In genomic region chr1:60639964-60640612, GRCh38 we compare ENCODE assay signal across 7 cellular contexts.
DNase-seq lines count a peak whose midpoint lies in the region; ATAC-seq and TF ChIP-seq lines count a peak whose summit lies in the region.
"Not testable (repeated sequence)": the region's sequence is repeated elsewhere in the genome, so short reads cannot be mapped to it uniquely, and the experiment has no call there.

No MANE protein-coding gene starts in this region.

- not testable (repeated sequence) for H2BK120ac ChIP-seq in neuronal stem cell (ENCODE audit: low read depth, low read length)

- not testable (repeated sequence) for H2BK5ac ChIP-seq in neuronal stem cell (ENCODE audit: low read length)

- peaks cover 17% of the 10 kb centered on the region for H3K4me1 Mint-ChIP-seq in WTC11

- not testable (repeated sequence) for H3K79me1 ChIP-seq in neuronal stem cell (ENCODE audit: low read depth, low read length)

- CTCF ChIA-PET in PC-3 (lab: Charles Lee) (interaction anchor here (0.6 kb wide), 1 partner anchor 492 kb away, joined by 3 read pairs; no protein-coding TSS in a partner anchor), WTC11 (lab: Charles Lee) (interaction anchor here (1.5 kb wide), 1 partner anchor 125 kb away, joined by 3 read pairs; no protein-coding TSS in a partner anchor)

- TSS peak; percentile 64 for BruUV-seq in PC-3 (replicated peaks; lab: Mats Ljungman, UMichigan)

- not testable (repeated sequence) for H3K36me3 Mint-ChIP-seq in WTC11

- H3K18ac ChIP-seq in neuronal stem cell (ENCODE audit: low read length), result not testable (repeated sequence)

- DNase-seq in DMS53 treated with DMSO at 0.1 percent for 48 hours (lab: John Stamatoyannopoulos, UW; ENCODE audit: unreplicated experiment), result peak; percentile 16
- DNase-seq in NCI-H510A treated with DMSO at 0.1 percent for 48 hours (lab: John Stamatoyannopoulos, UW), result peak; percentile 8
- not testable (repeated sequence) for DNase-seq in PC-3; WTC11 (ENCODE audit: low spot score); epithelial cell of prostate (ENCODE audit: low read depth, low spot score); neuronal stem cell (ENCODE audit: low spot score)

- intact Hi-C loops in PC-3 (cut with micrococcal nuclease), result not testable (repeated sequence)

- H3K27me3 Mint-ChIP-seq in WTC11 (ENCODE audit: low read depth), result not testable (repeated sequence)

- POLR2A ChIA-PET in PC-3 (lab: Charles Lee; ENCODE audit: unreplicated experiment); WTC11 (lab: Charles Lee): not testable (repeated sequence)

- H4K20me1 ChIP-seq in PC-3 (ENCODE audit: low read length), result not testable (repeated sequence)

- H4K91ac ChIP-seq in neuronal stem cell (ENCODE audit: low read depth, low read length, poor library complexity), result not testable (repeated sequence)

- ATAC-seq in PC-3, WTC11: not testable (repeated sequence)

- peak overlapping the region; percentile 64 for H3K4me3 Mint-ChIP-seq in WTC11

- WGBS in neuronal stem cell (ENCODE audit: extremely low coverage in 2 of 2, insufficient read length in 2 of 2, insufficient replicate concordance in 1 of 2), 2 donors, result no CpG with 5 or more reads among the region's 33 CpGs

- H3K9me2 ChIP-seq in PC-3 (replicated peaks; ENCODE audit: low read length), result not testable (repeated sequence)

- H3K36me3 ChIP-seq in HUES6 (ENCODE audit: control insufficient read depth, insufficient read depth, low read length); PC-3 (ENCODE audit: low read depth, low read length); neuronal stem cell (replicated peaks in 1 of 2; ENCODE audit: control insufficient read depth in 2 of 2, insufficient read depth in 2 of 2, low read length in 2 of 2): not testable (repeated sequence)

- H3K27ac Mint-ChIP-seq in WTC11, result peak overlapping the region; percentile 72

- not testable (repeated sequence) for H3F3A ChIP-seq in PC-3 (ENCODE audit: low read length, unreplicated experiment)

- not testable (repeated sequence) for H3K4me1 ChIP-seq in HUES6 (ENCODE audit: control insufficient read depth, insufficient read depth, low read length); neuronal stem cell (ENCODE audit: control insufficient read depth in 2 of 2, insufficient read depth in 1 of 2, low read depth in 1 of 2, low read length in 2 of 2)
- H3K4me1 ChIP-seq in PC-3 (ENCODE audit: insufficient read depth, low read length), result peaks cover 12% of the 10 kb centered on the region

- H2BK12ac ChIP-seq in neuronal stem cell (ENCODE audit: low read length), result not testable (repeated sequence)

- not testable (repeated sequence) for H4K8ac ChIP-seq in neuronal stem cell (ENCODE audit: low read depth, low read length)

- H3K14ac ChIP-seq in neuronal stem cell (ENCODE audit: low read length), result not testable (repeated sequence)

- H3K4me2 ChIP-seq in PC-3 (ENCODE audit: low read length), result peak overlapping the region; percentile 49
- H3K4me2 ChIP-seq in neuronal stem cell (ENCODE audit: insufficient read depth, low read length, poor library complexity, severe bottlenecking), result not testable (repeated sequence)

- not testable (repeated sequence) for H3K23ac ChIP-seq in neuronal stem cell (ENCODE audit: low read depth, low read length, poor library complexity)

- not testable (repeated sequence) for H3K27me3 ChIP-seq in HUES6 (ENCODE audit: control insufficient read depth, insufficient read depth, low read length); PC-3 (ENCODE audit: low read length); neuronal stem cell (ENCODE audit: control insufficient read depth in 3 of 3, insufficient read depth in 3 of 3, low read depth in 1 of 3, low read length in 3 of 3)

- H3K4me3 ChIP-seq in HUES6 (ENCODE audit: low read depth, low read length) (peak overlapping the region; percentile 49), PC-3 (ENCODE audit: low read length) (peak overlapping the region; percentile 81)
- not testable (repeated sequence) for H3K4me3 ChIP-seq in neuronal stem cell (ENCODE audit: low read length in 2 of 2)

- H2AFZ ChIP-seq in PC-3 (ENCODE audit: low read length) (peak overlapping the region; percentile 64), neuronal stem cell (ENCODE audit: low read length) (peak overlapping the region; percentile 45)

- not testable (repeated sequence) for H2BK15ac ChIP-seq in neuronal stem cell (ENCODE audit: low read length)

- not testable (repeated sequence) for H3K9me3 Mint-ChIP-seq in WTC11

- H2AK5ac ChIP-seq in neuronal stem cell (ENCODE audit: low read depth, low read length), result not testable (repeated sequence)

- H3K27ac ChIP-seq in HUES6 (ENCODE audit: low read depth, low read length); PC-3 (ENCODE audit: low read length); neuronal stem cell (replicated peaks; ENCODE audit: low read length): not testable (repeated sequence)
- peak overlapping the region; percentile 88 for H3K27ac ChIP-seq in epithelial cell of prostate

- H3K9me3 ChIP-seq in HUES6 (ENCODE audit: control insufficient read depth, insufficient read depth, low read depth, low read length); PC-3 (ENCODE audit: low read length); neuronal stem cell (replicated peaks in 1 of 2; ENCODE audit: control insufficient read depth in 2 of 2, insufficient read depth in 1 of 2, low read depth in 1 of 2, low read length in 2 of 2): not testable (repeated sequence)

- H3K9ac ChIP-seq in HUES6 (ENCODE audit: low read length) (peak overlapping the region; percentile 62), PC-3 (ENCODE audit: low read length) (peak overlapping the region; percentile 66)
- not testable (repeated sequence) for H3K9ac ChIP-seq in neuronal stem cell (ENCODE audit: low read depth, low read length, poor library complexity)

- not testable (repeated sequence) for TF ChIP-seq CTCF in PC-3 (conservative IDR thresholded peaks at IDR 0.05; ENCODE audit: low read depth, low read length); WTC11 (IDR thresholded peaks at IDR 0.05)

- not testable (repeated sequence) for H3K4ac ChIP-seq in neuronal stem cell (ENCODE audit: low read length)

- peaks cover 38% of the 10 kb centered on the region for H3K79me2 ChIP-seq in PC-3 (ENCODE audit: low read length)
